ENCODE assay signal across 1 cellular context in genomic region chr10:72354356-72355213, GRCh38.
TF ChIP-seq lines count a peak whose summit lies in the region.

DNAJB12 (minus strand) TSS chr10:72354919; CDS start chr10:72354897, 22 bp downstream.

TF ChIP-seq in K562, 482 proteins besides CTCF, POLR2A, EP300 and RAD21 (continued from another document and continues in another):
- TF ChIP-seq ZNF592 (IDR thresholded peaks at IDR 0.05) (peak; percentile 76), ZNF583 (CRISPR knock-in tag; IDR thresholded peaks at IDR 0.05) (0 out of 2 replicates have a peak, but pooled peaks have one; percentile 26), EP400 (IDR thresholded peaks at IDR 0.05) (peak; percentile 98), HDAC1 (IDR thresholded peaks at IDR 0.05) (peak; percentile 84 to 98), GTF2B (IDR thresholded peaks at IDR 0.05; ENCODE audit: extremely low read depth, insufficient read length) (no peak), RBBP5 (IDR thresholded peaks at IDR 0.05; ENCODE audit: borderline replicate concordance, insufficient read depth, low read length, poor library complexity, severe bottlenecking) (peak; percentile 99), CREB3L1 (IDR thresholded peaks at IDR 0.05; ENCODE audit: borderline replicate concordance, low read depth) (peak; percentile 93), TAF15 (IDR thresholded peaks at IDR 0.05; ENCODE audit: low read depth, low read length) (no peak), RBM22 (IDR thresholded peaks at IDR 0.05; ENCODE audit: low read depth, low read length, poor library complexity, severe bottlenecking) (peak; percentile 89), ZNF174 (CRISPR knock-in tag; IDR thresholded peaks at IDR 0.05) (no peak), FOXA1 (IDR thresholded peaks at IDR 0.05; ENCODE audit: borderline replicate concordance) (no peak), ZNF449 (CRISPR knock-in tag; IDR thresholded peaks at IDR 0.05) (no peak), ZC3H8 (IDR thresholded peaks at IDR 0.05) (no peak), FOXK1 (CRISPR knock-in tag; IDR thresholded peaks at IDR 0.05; ENCODE audit: borderline replicate concordance) (no peak), POLR2AphosphoS2 (IDR thresholded peaks at IDR 0.05; ENCODE audit: low read length) (peak; percentile 74; the same call in 1 of the 2 replicates), MXI1 (IDR thresholded peaks at IDR 0.05; ENCODE audit: low read depth, low read length) (peak; percentile 75), MTA3 (IDR thresholded peaks at IDR 0.05; ENCODE audit: borderline replicate concordance) (peak; percentile 96), ZNF717 (CRISPR knock-in tag; IDR thresholded peaks at IDR 0.05) (no peak), L3MBTL2 (IDR thresholded peaks at IDR 0.05) (peak; percentile 85; the same call in 1 of the 2 replicates), ZNF398 (CRISPR knock-in tag; IDR thresholded peaks at IDR 0.05) (no peak), ETS1 (conservative IDR thresholded peaks at IDR 0.05; ENCODE audit: control insufficient read depth, low read depth, low read length) (peak; percentile 59; the same call in 1 of the 2 replicates), U2AF2 (optimal IDR thresholded peaks at IDR 0.05; ENCODE audit: low read depth, low read length) (no peak), MYC (IDR thresholded peaks at IDR 0.05; ENCODE audit: low read depth, low read length) (peak; percentile 94), MYC (CRISPR knock-in tag; IDR thresholded peaks at IDR 0.05; ENCODE audit: borderline replicate concordance, low read depth) (peak; percentile 89; the same call in 1 of the 2 replicates), NCOR1 (IDR thresholded peaks at IDR 0.05) (peak; percentile 72), ZBTB43 (CRISPR knock-in tag; IDR thresholded peaks at IDR 0.05) (no peak; the same call in 1 of the 2 replicates), KLF16 (IDR thresholded peaks at IDR 0.05) (no peak), SMAD4 (CRISPR knock-in tag; conservative IDR thresholded peaks at IDR 0.05) (peak; percentile 96), MCM7 (IDR thresholded peaks at IDR 0.05) (no peak), CUX1 (CRISPR knock-in tag; IDR thresholded peaks at IDR 0.05) (no peak; the same call in 1 of the 2 replicates), KLF1 (tag; IDR thresholded peaks at IDR 0.05) (peak; percentile 92), PTTG1 (tag; IDR thresholded peaks at IDR 0.05; ENCODE audit: low read depth) (no peak), MTA1 (IDR thresholded peaks at IDR 0.05; ENCODE audit: borderline replicate concordance) (peak; percentile 99)
